1 cellular context compared by ENCODE assay signal in genomic region chr2:87754759-87755158, GRCh38. TPM values are rescaled to one million over a fixed set of nuclear protein-coding genes. Genes with fewer than 3 reads are reported as not detected.
"Had no signal": no experiment of that assay in that cellular context is flagged by ENCODE, and none has a peak within 500 bp of the region (broad histone marks: within the 10 kb centered on the region; RNA-seq: fewer than 3 reads in every experiment).

No MANE protein-coding gene starts in this region.

RNA-seq across cellular contexts. Expression of gene PLGLB2, which starts 6.9 kb away (rescaled TPM):
- total RNA-seq: G401 had no signal
